Comparison of ENCODE assay signal across 8 cellular contexts in the genomic region with DNA sequence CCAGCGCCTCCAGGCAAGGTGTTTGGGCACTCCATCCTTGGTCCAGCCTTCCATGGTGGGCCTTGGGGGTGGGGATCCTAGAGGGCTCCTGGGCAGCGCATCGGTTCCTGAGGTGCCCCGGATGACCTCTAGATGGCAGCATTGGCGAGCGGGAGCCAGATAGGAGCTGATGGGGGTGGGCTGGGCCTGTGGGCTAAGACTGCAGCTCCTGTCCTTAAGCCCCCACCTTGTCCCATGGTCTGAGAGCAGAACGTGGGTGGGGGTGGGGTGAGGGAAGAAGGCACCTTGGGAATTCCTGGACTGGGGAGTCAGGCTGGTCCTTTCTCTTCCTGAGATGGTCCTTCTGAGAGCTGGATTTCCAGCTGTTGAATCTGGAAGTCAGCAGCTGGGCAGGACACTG.
DNase-seq lines count a peak whose midpoint lies in the region; ATAC-seq and TF ChIP-seq lines count a peak whose summit lies in the region.

No MANE protein-coding gene starts in this region.

- H3K4me3 ChIP-seq in mammary epithelial cell (replicated peaks in 1 of 3; ENCODE audit: insufficient read depth in 1 of 3, low read depth in 2 of 3, low read length in 3 of 3): no peak overlapping the region

- DNase-seq in DMS53 (lab: John Stamatoyannopoulos, UW) (peak; percentile 64), DMS53 treated with DMSO at 0.1 percent for 48 hours (lab: John Stamatoyannopoulos, UW; ENCODE audit: unreplicated experiment) (no peak), NCI-H1092 treated with DMSO at 0.1 percent for 48 hours (lab: John Stamatoyannopoulos, UW) (peak; percentile 64), UCSD-AML1 (lab: John Stamatoyannopoulos, UW; ENCODE audit: unreplicated experiment) (peak; percentile 53), mammary epithelial cell (peak; percentile 12), left lobe of liver (ENCODE audit: low spot score) (peak; percentile 57), cerebellar nuclear complex (lab: John Stamatoyannopoulos, UW) (no peak)
- peak; percentile 4 to 38 (median 14) for DNase-seq in stimulated activated CD4-positive, alpha-beta T cell treated with anti-CD3 and anti-CD28 coated beads, TNF-alpha, amount 100 ng/mL, for 4 hours (ENCODE audit: low read depth in 3 of 3)

- ATAC-seq in left lobe of liver: peak; percentile 86

- no peak overlapping the region for H3K4me2 ChIP-seq in mammary epithelial cell (ENCODE audit: insufficient read depth, low read depth, low read length)

- no peaks in the 10 kb centered on the region for H4K20me1 ChIP-seq in mammary epithelial cell (ENCODE audit: insufficient read depth, low read length)

- H3K79me2 ChIP-seq in mammary epithelial cell (ENCODE audit: insufficient read depth, low read length): no peaks in the 10 kb centered on the region

- peak; percentile 79 to 95 for TF ChIP-seq CTCF in mammary epithelial cell (conservative IDR thresholded peaks at IDR 0.05 in 1 of 2, IDR thresholded peaks at IDR 0.05 in 1 of 2; ENCODE audit: extremely low read depth in 1 of 2, insufficient read depth in 1 of 2, low read depth in 1 of 2, low read length in 2 of 2)

- no peaks in the 10 kb centered on the region for H3K4me1 ChIP-seq in mammary epithelial cell (ENCODE audit: insufficient read depth, low read length)

- dilution Hi-C loops in mammary epithelial cell (cut with HindIII; ENCODE audit: low sequenced_read_pairs): loop anchor here (10.0 kb wide), 1 partner anchor 869 kb away; no protein-coding TSS in a partner anchor

- no peaks in the 10 kb centered on the region for H3K27me3 ChIP-seq in mammary epithelial cell (ENCODE audit: insufficient read depth, low read length)

- intact Hi-C loops in mammary epithelial cell (cut with micrococcal nuclease): loop anchor here (1.0 to 2.0 kb wide), 4 partner anchors 59 to 858 kb away; no protein-coding TSS in a partner anchor

- in situ Hi-C loops in mammary epithelial cell (cut with MboI; ENCODE audit: low sequenced_read_pairs in 2 of 2): loop anchor here in 1 of 2 donors (25.0 kb wide), 1 partner anchor 861 kb away; no protein-coding TSS in a partner anchor

- no peaks in the 10 kb centered on the region for H3K9me3 ChIP-seq in mammary epithelial cell (replicated peaks; ENCODE audit: insufficient read depth, low read length)

- no peak overlapping the region for H3K9ac ChIP-seq in mammary epithelial cell (ENCODE audit: insufficient read depth, low read length)

- H3K36me3 ChIP-seq in mammary epithelial cell (ENCODE audit: insufficient read depth, low read length): no peaks in the 10 kb centered on the region

- no TSS peak for BruUV-seq in mammary epithelial cell (replicated peaks; lab: Mats Ljungman, UMichigan)

- 0% methylated on average over 4 of the region's 7 CpGs for WGBS in mammary epithelial cell (ENCODE audit: low coverage, missing lambda C conversion rate)

- CTCF ChIA-PET in mammary epithelial cell (lab: Charles Lee; ENCODE audit: low non-redundant PET): interaction anchor here (0.6 to 0.9 kb wide), 4 partner anchors 32 to 911 kb away, joined by 3 read pairs; no protein-coding TSS in a partner anchor

- H2AFZ ChIP-seq in mammary epithelial cell (ENCODE audit: low read depth, low read length): no peak overlapping the region

- no peak overlapping the region for H3K27ac ChIP-seq in mammary epithelial cell (ENCODE audit: insufficient read depth, low read depth, low read length)

Comparison
In these comparisons a context has a peak if more than half of its experiments do, and no peak if none do; other contexts are left out.
1. DNase-seq: peak in DMS53 (single experiment), NCI-H1092 treated with DMSO at 0.1 percent for 48 hours (single experiment), UCSD-AML1 (single experiment), mammary epithelial cell (single experiment), left lobe of liver (single experiment) and stimulated activated CD4-positive, alpha-beta T cell treated with anti-CD3 and anti-CD28 coated beads, TNF-alpha, amount 100 ng/mL, for 4 hours (3 of 3); none in DMS53 treated with DMSO at 0.1 percent for 48 hours (single experiment) and cerebellar nuclear complex (0 of 2).